ENCODE assay signal across 11 cellular contexts in the genomic region with DNA sequence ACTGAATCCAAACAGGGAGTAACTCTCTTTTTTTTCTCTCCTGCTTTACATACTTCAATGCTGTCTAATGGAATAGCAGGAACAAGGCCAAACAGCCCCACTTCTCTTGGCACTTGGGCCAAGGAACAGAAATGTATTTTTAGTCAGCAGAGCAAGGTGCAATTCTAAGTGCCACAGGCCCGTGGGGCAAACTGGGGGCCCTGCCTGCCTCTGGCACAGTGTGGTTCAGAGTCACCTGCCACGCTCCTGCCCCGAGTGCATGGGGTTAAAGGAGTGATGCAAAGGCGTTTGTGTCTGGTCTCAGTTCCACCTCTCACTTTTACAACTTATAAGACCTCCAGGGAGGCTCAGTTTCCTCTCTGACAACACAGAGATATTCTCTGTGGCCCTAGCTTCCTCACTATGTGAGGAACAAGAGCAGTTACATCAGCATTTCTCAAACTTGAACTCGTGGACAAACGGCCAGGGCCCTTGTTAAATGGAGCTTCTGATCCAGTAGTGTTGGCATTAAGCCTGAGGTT. TPM values are rescaled to one million over a fixed set of nuclear protein-coding genes. Genes with fewer than 3 reads are reported as not detected.
DNase-seq lines count a peak whose midpoint lies in the region; ATAC-seq and TF ChIP-seq lines count a peak whose summit lies in the region.
"Had no signal": no experiment of that assay in that cellular context is flagged by ENCODE, and none has a peak within 500 bp of the region (broad histone marks: within the 10 kb centered on the region; RNA-seq: fewer than 3 reads in every experiment).

No MANE protein-coding gene starts in this region.

- H3K36me3 ChIP-seq in transverse colon: no peaks in the 10 kb centered on the region

- no peak overlapping the region for H3K27ac Mint-ChIP-seq in nephron progenitor cell

- H3K9me3 ChIP-seq in transverse colon: no peaks in the 10 kb centered on the region
- H3K9me3 ChIP-seq: pancreas had no signal

- no peak for TF ChIP-seq POLR2A in transverse colon (IDR thresholded peaks at IDR 0.05)

- no peaks in the 10 kb centered on the region for H3K27me3 ChIP-seq in transverse colon
- H3K27me3 ChIP-seq: pancreas had no signal

- H3K27me3 Mint-ChIP-seq in nephron progenitor cell (ENCODE audit: low read depth, poor library complexity): no peaks in the 10 kb centered on the region

- TF ChIP-seq EP300 in transverse colon (IDR thresholded peaks at IDR 0.05; ENCODE audit: low read depth): no peak

- peaks cover 33% of the 10 kb centered on the region for H3K36me3 Mint-ChIP-seq in nephron progenitor cell (ENCODE audit: low read depth)

- in situ Hi-C loops in transverse colon (cut with MboI; ENCODE audit: low pct_ligation_motif_present in 1 of 4, low pct_unique_long_range_greater_than_20kb in 1 of 4, low sequenced_read_pairs in 3 of 4): no loop called here

- no peak overlapping the region for H3K4me3 Mint-ChIP-seq in nephron progenitor cell

- TF ChIP-seq CTCF in transverse colon (IDR thresholded peaks at IDR 0.05): no peak
- no peak for TF ChIP-seq CTCF in nephron progenitor cell (IDR thresholded peaks at IDR 0.05)

- H3K9me3 Mint-ChIP-seq in nephron progenitor cell: no peaks in the 10 kb centered on the region

- DNase-seq in NCI-H1092 treated with DMSO at 0.1 percent for 48 hours (lab: John Stamatoyannopoulos, UW): peak; percentile 64
- peak; percentile 48 for DNase-seq in left cardiac atrium
- DNase-seq in transverse colon: no peak
- DNase-seq in KG1 (lab: John Stamatoyannopoulos, UW): no peak
- DNase-seq in NCI-H524 (lab: John Stamatoyannopoulos, UW): no peak
- DNase-seq in nephron progenitor cell: no peak
- no peak for DNase-seq in GM19240 (ENCODE audit: insufficient read length, low spot score)
- DNase-seq: central memory CD4-positive, alpha-beta T cell; pancreas had no signal

- intact Hi-C loops in left cardiac atrium (cut with DNase I) (loop anchor here in 1 of 2 donors (5.0 kb wide), 1 partner anchor 37 kb away; no protein-coding TSS in a partner anchor), transverse colon (cut with DNase I; ENCODE audit: low total_unique reads) (no loop called here)

- WGBS in transverse colon (ENCODE audit: low coverage in 1 of 2), 2 donors: 0 to 24% methylated on average over 1 to 6 of the region's 6 CpGs

- ATAC-seq in GM21390 (IDR thresholded peaks at IDR 0.05; ENCODE audit: unreplicated experiment): peak; percentile 77
- peak; percentile 21 to 55 for ATAC-seq in left cardiac atrium
- ATAC-seq: K562 had no signal

- no peak overlapping the region for H3K4me3 ChIP-seq in transverse colon
- H3K4me3 ChIP-seq: K562 had no signal

- H3K4me1 ChIP-seq in transverse colon: peaks cover 42 to 80% (median 66%) of the 10 kb centered on the region in 4 donors

- peak overlapping the region; percentile 68 to 77 (median 76) for H3K27ac ChIP-seq in transverse colon

- H3K4me1 Mint-ChIP-seq in nephron progenitor cell: peaks cover 72% of the 10 kb centered on the region

RNA-seq across cellular contexts. Expression of a gene that starts 51.4 kb away (rescaled TPM):
- total RNA-seq in left cardiac atrium (100 to 1,000 TPM in 1 of 2 donors, 10 to 100 TPM in 1; 88.8 to 115 TPM), transverse colon (10 to 100 TPM; 67.2 to 87.6 (median 79.3) TPM)

Comparison
In these comparisons a context has a peak if more than half of its experiments do, and no peak if none do; other contexts are left out.
1. DNase-seq: peak in NCI-H1092 treated with DMSO at 0.1 percent for 48 hours (single experiment) and left cardiac atrium (single experiment); none in transverse colon (single experiment), KG1 (single experiment), NCI-H524 (0 of 2), nephron progenitor cell (single experiment) and GM19240 (single experiment).